In the genomic region with DNA sequence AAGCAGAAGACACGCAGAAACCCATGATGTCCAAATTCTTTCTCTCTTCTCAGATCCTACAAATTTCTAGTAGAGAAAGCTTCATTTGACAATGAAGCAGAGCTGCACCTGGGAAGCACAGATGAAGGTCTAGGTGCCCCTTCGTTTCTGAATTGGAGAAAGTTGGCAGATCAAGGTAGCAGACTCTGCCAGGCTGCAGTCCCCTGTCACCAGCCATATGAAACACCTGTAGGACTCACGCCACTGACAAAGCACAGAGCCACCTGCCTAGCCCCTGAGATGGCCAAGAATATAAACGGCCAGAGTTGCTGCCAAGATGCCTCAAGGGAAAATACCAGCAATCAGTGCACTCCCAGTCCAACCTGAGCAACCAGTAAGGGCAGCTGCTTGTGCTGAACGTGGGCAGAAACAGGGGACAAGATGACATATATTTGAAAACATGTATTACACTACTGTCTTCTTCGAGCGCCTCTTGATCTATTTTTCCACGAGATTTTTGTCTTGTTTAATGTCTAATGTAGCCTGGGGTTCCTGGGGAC, we compare ENCODE assay signal across 26 cellular contexts.
"Had no signal": no experiment of that assay in that cellular context is flagged by ENCODE, and none has a peak within 500 bp of the region (broad histone marks: within the 10 kb centered on the region; RNA-seq: fewer than 3 reads in every experiment).

No MANE protein-coding gene starts in this region.

- H3K27me3 Mint-ChIP-seq: activated naive CD4-positive, alpha-beta T cell treated with anti-CD3 and anti-CD28 coated beads, Interleukin-2, amount 10 ng/mL, durations not matched to agents 7 days and 5 days; brain had no signal

- H3K27ac Mint-ChIP-seq: activated naive CD4-positive, alpha-beta T cell treated with anti-CD3 and anti-CD28 coated beads, Interleukin-2, amount 10 ng/mL, durations not matched to agents 7 days and 5 days; activated naive CD8-positive, alpha-beta T cell treated with anti-CD3 and anti-CD28 coated beads, Interleukin-2, amount 50 U/mL, for 24 hours; brain; nephron progenitor cell; T-helper 17 cell had no signal

- H3K9me3 Mint-ChIP-seq: activated naive CD4-positive, alpha-beta T cell treated with anti-CD3 and anti-CD28 coated beads, Interleukin-2, amount 10 ng/mL, durations not matched to agents 7 days and 5 days; activated naive CD8-positive, alpha-beta T cell treated with anti-CD3 and anti-CD28 coated beads, Interleukin-2, amount 50 U/mL, for 24 hours; brain; central memory CD8-positive, alpha-beta T cell; nephron progenitor cell had no signal

- H3K9me3 ChIP-seq: colonic mucosa, esophagus muscularis mucosa, lower lobe of right lung, tibial nerve, vagina had no signal

- H3K36me3 Mint-ChIP-seq: activated naive CD4-positive, alpha-beta T cell treated with anti-CD3 and anti-CD28 coated beads, Interleukin-2, amount 10 ng/mL, durations not matched to agents 7 days and 5 days; brain had no signal

- ATAC-seq: activated naive CD8-positive, alpha-beta T cell treated with anti-CD3 and anti-CD28 coated beads, Interleukin-2, amount 50 U/mL, for 24 hours; left cardiac atrium; lower lobe of right lung; T-helper 17 cell had no signal

- H3K4me3 ChIP-seq: colonic mucosa, esophagus muscularis mucosa, lower lobe of right lung, tibial nerve, vagina had no signal

- H3K4me3 Mint-ChIP-seq: activated naive CD4-positive, alpha-beta T cell treated with anti-CD3 and anti-CD28 coated beads, Interleukin-2, amount 10 ng/mL, durations not matched to agents 7 days and 5 days; activated naive CD8-positive, alpha-beta T cell treated with anti-CD3 and anti-CD28 coated beads, Interleukin-2, amount 50 U/mL, for 24 hours; brain; central memory CD8-positive, alpha-beta T cell; nephron progenitor cell; T-helper 17 cell had no signal

- DNase-seq: activated CD4-positive, alpha-beta T cell treated with anti-CD3 and anti-CD28 coated beads for 1 hour; activated CD8-positive, alpha-beta memory T cell treated with anti-CD3 and anti-CD28 coated beads for 24 hours; activated CD8-positive, alpha-beta memory T cell treated with anti-CD3 and anti-CD28 coated beads, Interleukin-2, amount 50 U/mL, for 48 hours; activated effector memory CD4-positive, alpha-beta T cell treated with Interleukin-2 at 50 U/mL for 16 hours; activated naive CD4-positive, alpha-beta T cell treated with anti-CD3 and anti-CD28 coated beads, Interleukin-2, amount 10 ng/mL, durations not matched to agents 7 days and 5 days; activated naive CD8-positive, alpha-beta T cell treated with anti-CD3 and anti-CD28 coated beads, Interleukin-2, amount 50 U/mL, for 24 hours; activated T-cell treated with anti-CD3 and anti-CD28 coated beads, Interleukin-2, amount 50 U/mL, for 48 hours; anterior cingulate cortex; colonic mucosa; left cardiac atrium; lower lobe of right lung; midbrain; nephron progenitor cell; occipital lobe; posterior cingulate gyrus; retina; stimulated activated CD4-positive, alpha-beta T cell treated with anti-CD3 and anti-CD28 coated beads, Interleukin-12 subunit alpha, Interleukin-12 subunit beta, amount 100 ng/mL, for 4 hours; stimulated activated CD4-positive, alpha-beta T cell treated with anti-CD3 and anti-CD28 coated beads, Interleukin-1b, Interleukin-23, amount 100 ng/mL, for 48 hours; stimulated activated naive CD4-positive, alpha-beta T cell treated with Interleukin-2 at 50 U/mL for 16 hours; T-helper 17 cell had no signal

- H3K27me3 ChIP-seq: colonic mucosa, vagina had no signal

- H3K27ac ChIP-seq: colonic mucosa, esophagus muscularis mucosa, lower lobe of right lung, tibial nerve, vagina, VCaP had no signal

- H3K36me3 ChIP-seq: colonic mucosa, esophagus muscularis mucosa, lower lobe of right lung, tibial nerve, vagina had no signal
